Comparison of ENCODE assay signal across 21 cellular contexts in the genomic region with DNA sequence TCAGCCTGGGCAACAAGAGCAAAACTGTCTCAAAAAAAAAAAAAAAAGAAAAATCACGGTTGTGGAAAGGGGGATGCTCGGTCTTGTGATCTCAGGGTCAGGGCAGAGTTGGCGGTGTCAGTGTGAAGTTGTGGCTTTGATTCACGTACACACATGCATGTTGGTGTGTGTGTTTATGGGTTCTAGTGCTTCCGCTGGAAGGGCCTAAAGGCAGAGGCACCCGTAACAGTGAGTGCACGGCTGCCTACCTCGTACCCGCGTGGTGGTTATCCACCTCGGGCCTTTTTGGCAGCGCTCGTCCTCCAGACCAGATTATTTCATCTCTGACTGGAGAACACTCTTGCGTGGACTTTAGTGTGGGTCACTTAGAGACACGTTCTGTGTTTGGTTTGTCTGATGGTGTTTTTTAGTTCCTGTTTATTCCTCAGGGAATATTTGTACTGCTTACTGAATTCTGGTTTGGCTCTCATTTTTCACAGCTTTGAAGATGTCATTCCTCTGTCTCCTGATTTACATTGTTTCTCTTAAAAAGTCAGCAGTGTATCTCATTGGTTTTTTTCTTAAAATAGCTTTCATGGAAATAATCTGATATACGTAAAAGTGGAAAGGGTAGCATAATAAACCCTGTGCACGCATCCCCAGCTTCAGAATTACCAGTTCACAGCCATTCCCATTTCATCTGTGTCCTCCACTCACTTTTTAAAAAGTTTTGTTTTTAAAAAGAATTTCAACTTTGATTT. TPM values are rescaled to one million over a fixed set of nuclear protein-coding genes. Genes with fewer than 3 reads are reported as not detected.
DNase-seq lines count a peak whose midpoint lies in the region; ATAC-seq, FAIRE-seq and TF ChIP-seq lines count a peak whose summit lies in the region.
"Had no signal": no experiment of that assay in that cellular context is flagged by ENCODE, and none has a peak within 500 bp of the region (broad histone marks: within the 10 kb centered on the region; RNA-seq: fewer than 3 reads in every experiment).

No MANE protein-coding gene starts in this region.

- no peak for ATAC-seq in naive thymus-derived CD8-positive, alpha-beta T cell
- ATAC-seq in pancreas (no peak), GM18868 (IDR thresholded peaks at IDR 0.05; ENCODE audit: unreplicated experiment) (no peak), HG02759 (IDR thresholded peaks at IDR 0.05; ENCODE audit: unreplicated experiment) (no peak)
- ATAC-seq: body of pancreas; psoas muscle; stimulated activated naive CD8-positive, alpha-beta T cell treated with anti-CD3 and anti-CD28 coated beads, Interleukin-15, amount 100 ng/mL, for 72 hours had no signal

- H3K4me1 Mint-ChIP-seq in CD4-positive, alpha-beta memory T cell = peaks cover 53 to 76% (median 68%) of the 10 kb centered on the region in 4 donors
- H3K4me1 Mint-ChIP-seq in activated T-helper 2 cell treated with anti-CD3 and anti-CD28 coated beads, Interferon-gamma antibody, Interleukin-2, Interleukin-4, amounts not matched to agents 10 μg/mL and 5 μg/mL and 100 μg/mL, durations not matched to agents 14 hours and 24 hours and 36 hours (ENCODE audit: low read depth) = peaks cover 57% of the 10 kb centered on the region
- H3K4me1 Mint-ChIP-seq in naive thymus-derived CD8-positive, alpha-beta T cell = peaks cover 26 to 70% (median 57%) of the 10 kb centered on the region in 4 donors
- H3K4me1 Mint-ChIP-seq: nephron progenitor cell had no signal

- POLR2A ChIA-PET in CD4-positive, alpha-beta memory T cell (lab: Charles Lee; ENCODE audit: partially characterized antibody) = interaction anchor here (1.0 to 5.9 kb wide), 4 partner anchors 10 to 30 kb away, joined by 3 to 39 read pairs (median 8); partner anchors contain the start of gene ZBED4
- POLR2A ChIA-PET in HEK293 (lab: Yijun Ruan, JAX) = no interaction called here
- POLR2A ChIA-PET in naive thymus-derived CD8-positive, alpha-beta T cell (lab: Charles Lee) = interaction anchor here (0.7 to 1.2 kb wide), 3 partner anchors 15 to 517 kb away, joined by 3 to 6 read pairs (median 5); partner anchors contain the start of genes ALG12 and CRELD2

- H3K36me3 Mint-ChIP-seq in CD4-positive, alpha-beta memory T cell = peaks cover 45 to 48% of the 10 kb centered on the region in 2 donors
- H3K36me3 Mint-ChIP-seq in activated T-helper 2 cell treated with anti-CD3 and anti-CD28 coated beads, Interferon-gamma antibody, Interleukin-2, Interleukin-4, amounts not matched to agents 10 μg/mL and 5 μg/mL and 100 μg/mL, durations not matched to agents 14 hours and 24 hours and 36 hours (ENCODE audit: low read depth) = peaks cover 85% of the 10 kb centered on the region
- H3K36me3 Mint-ChIP-seq in naive thymus-derived CD8-positive, alpha-beta T cell = peaks cover 37 to 42% (median 38%) of the 10 kb centered on the region in 3 donors

- no peaks in the 10 kb centered on the region for H3K36me3 ChIP-seq in CD4-positive, alpha-beta memory T cell (ENCODE audit: insufficient read depth, low read length)
- H3K36me3 ChIP-seq in HEK293 (ENCODE audit: control insufficient read depth in 2 of 2, insufficient read depth in 1 of 2, low read length in 2 of 2) (peaks cover 6 to 23% of the 10 kb centered on the region in 2 experiments; a peak in 2 of 3 replicates), pancreas (no peaks in the 10 kb centered on the region)

- peak overlapping the region in 7 of 8 donors; percentile 45 to 72 (median 68) for H3K4me3 Mint-ChIP-seq in CD4-positive, alpha-beta memory T cell
- no peak overlapping the region for H3K4me3 Mint-ChIP-seq in activated T-helper 2 cell treated with anti-CD3 and anti-CD28 coated beads, Interferon-gamma antibody, Interleukin-2, Interleukin-4, amounts not matched to agents 10 μg/mL and 5 μg/mL and 100 μg/mL, durations not matched to agents 14 hours and 24 hours and 36 hours (ENCODE audit: low read depth)
- H3K4me3 Mint-ChIP-seq in naive thymus-derived CD8-positive, alpha-beta T cell = peak overlapping the region in 6 of 10 donors; percentile 9 to 57 (median 40)
- H3K4me3 Mint-ChIP-seq: activated CD4-positive, alpha-beta T cell treated with anti-CD3 and anti-CD28 coated beads, Interleukin-2, amount 10 ng/mL, durations not matched to agents 24 days and 14 days; nephron progenitor cell; stimulated activated naive CD8-positive, alpha-beta T cell treated with anti-CD3 and anti-CD28 coated beads, Interleukin-15, amount 100 ng/mL, for 72 hours had no signal

- peak overlapping the region; percentile 81 to 95 (median 87) for H3K27ac Mint-ChIP-seq in CD4-positive, alpha-beta memory T cell
- peak overlapping the region; percentile 69 for H3K27ac Mint-ChIP-seq in activated T-helper 2 cell treated with anti-CD3 and anti-CD28 coated beads, Interferon-gamma antibody, Interleukin-2, Interleukin-4, amounts not matched to agents 10 μg/mL and 5 μg/mL and 100 μg/mL, durations not matched to agents 14 hours and 24 hours and 36 hours
- peak overlapping the region in 8 of 10 donors; percentile 20 to 90 (median 68) for H3K27ac Mint-ChIP-seq in naive thymus-derived CD8-positive, alpha-beta T cell
- H3K27ac Mint-ChIP-seq: nephron progenitor cell; stimulated activated naive CD8-positive, alpha-beta T cell treated with anti-CD3 and anti-CD28 coated beads, Interleukin-15, amount 100 ng/mL, for 72 hours had no signal

- H3K27me3 Mint-ChIP-seq in CD4-positive, alpha-beta memory T cell = no peaks in the 10 kb centered on the region
- H3K27me3 Mint-ChIP-seq in activated T-helper 2 cell treated with anti-CD3 and anti-CD28 coated beads, Interferon-gamma antibody, Interleukin-2, Interleukin-4, amounts not matched to agents 10 μg/mL and 5 μg/mL and 100 μg/mL, durations not matched to agents 14 hours and 24 hours and 36 hours (ENCODE audit: low read depth) = no peaks in the 10 kb centered on the region
- no peaks in the 10 kb centered on the region for H3K27me3 Mint-ChIP-seq in naive thymus-derived CD8-positive, alpha-beta T cell
- H3K27me3 Mint-ChIP-seq: activated CD4-positive, alpha-beta T cell treated with anti-CD3 and anti-CD28 coated beads, Interleukin-2, amount 10 ng/mL, durations not matched to agents 24 days and 14 days; stimulated activated naive CD8-positive, alpha-beta T cell treated with anti-CD3 and anti-CD28 coated beads, Interleukin-15, amount 100 ng/mL, for 72 hours had no signal

- H3K9me3 Mint-ChIP-seq in CD4-positive, alpha-beta memory T cell = peaks cover 0 to 37% (median 25%) of the 10 kb centered on the region in 8 donors
- peaks cover 51% of the 10 kb centered on the region for H3K9me3 Mint-ChIP-seq in activated T-helper 2 cell treated with anti-CD3 and anti-CD28 coated beads, Interferon-gamma antibody, Interleukin-2, Interleukin-4, amounts not matched to agents 10 μg/mL and 5 μg/mL and 100 μg/mL, durations not matched to agents 14 hours and 24 hours and 36 hours
- H3K9me3 Mint-ChIP-seq in naive thymus-derived CD8-positive, alpha-beta T cell = peaks cover 1 to 44% (median 28%) of the 10 kb centered on the region in 9 donors

- no peaks in the 10 kb centered on the region for H3K27me3 ChIP-seq in CD4-positive, alpha-beta memory T cell (ENCODE audit: insufficient read depth, low read length)
- H3K27me3 ChIP-seq in pancreas = no peaks in the 10 kb centered on the region
- H3K27me3 ChIP-seq: body of pancreas, transverse colon had no signal

- no peak for DNase-seq in CD4-positive, alpha-beta memory T cell
- DNase-seq in activated T-helper 2 cell treated with anti-CD3 and anti-CD28 coated beads, Interferon-gamma antibody, Interleukin-2, Interleukin-4, amounts not matched to agents 10 μg/mL and 5 μg/mL and 100 μg/mL, durations not matched to agents 14 hours and 24 hours and 36 hours (ENCODE audit: low spot score) = no peak
- no peak for DNase-seq in naive thymus-derived CD8-positive, alpha-beta T cell
- DNase-seq in pancreas (no peak), NCI-H1417 treated with DMSO at 0.1 percent for 48 hours (lab: John Stamatoyannopoulos, UW) (no peak)
- DNase-seq: activated CD4-positive, alpha-beta T cell treated with anti-CD3 and anti-CD28 coated beads, Interleukin-2, amount 10 ng/mL, durations not matched to agents 24 days and 14 days; mesendoderm; NCI-H1436 treated with DMSO at 0.1 percent for 48 hours; NCI-H69; nephron progenitor cell; psoas muscle; stimulated activated CD4-positive, alpha-beta T cell treated with anti-CD3 and anti-CD28 coated beads, Interleukin-2, amount 100 ng/mL, for 24 hours; stimulated activated naive CD8-positive, alpha-beta T cell treated with anti-CD3 and anti-CD28 coated beads, Interleukin-15, amount 100 ng/mL, for 72 hours; transverse colon had no signal

- intact Hi-C loops in CD4-positive, alpha-beta memory T cell (cut with micrococcal nuclease) = no loop called here
- intact Hi-C loops in activated T-helper 2 cell treated with anti-CD3 and anti-CD28 coated beads, Interferon-gamma antibody, Interleukin-2, Interleukin-4, amounts not matched to agents 10 μg/mL and 5 μg/mL and 100 μg/mL, durations not matched to agents 14 hours and 24 hours and 36 hours (cut with micrococcal nuclease) = loop anchor here (5.0 kb wide), 1 partner anchor 42 kb away; the partner anchor contains the start of gene BRD1
- intact Hi-C loops in pancreas (cut with DNase I) = loop anchor here in 1 of 3 donors (10.0 kb wide), 1 partner anchor 46 kb away; the partner anchor contains the start of genes ALG12 and CRELD2

- CTCF ChIA-PET in CD4-positive, alpha-beta memory T cell (lab: Charles Lee; ENCODE audit: partially characterized antibody) = interaction anchor here (1.8 to 2.1 kb wide), 2 partner anchors 43 to 102 kb away, joined by 4 read pairs; no protein-coding TSS in a partner anchor
- CTCF ChIA-PET in HEK293 (lab: Yijun Ruan, JAX) = interaction anchor here (1.1 kb wide), 1 partner anchor 14 kb away, joined by 4 read pairs; no protein-coding TSS in a partner anchor

- no peaks in the 10 kb centered on the region for H3K9me3 ChIP-seq in CD4-positive, alpha-beta memory T cell (ENCODE audit: control insufficient read depth in 1 of 2, low read length in 2 of 2)
- H3K9me3 ChIP-seq in HEK293 (ENCODE audit: control insufficient read depth, insufficient read depth, low read depth, low read length) = peaks cover 2% of the 10 kb centered on the region; the same call in 1 of the 2 replicates
- H3K9me3 ChIP-seq in pancreas = no peaks in the 10 kb centered on the region
- H3K9me3 ChIP-seq: body of pancreas had no signal

- 90 to 92% methylated on average over 17 of the region's 17 CpGs for WGBS in pancreas, 2 donors

- no peak overlapping the region for H3K27ac ChIP-seq in CD4-positive, alpha-beta memory T cell (ENCODE audit: low read depth, low read length)
- H3K27ac ChIP-seq in HEK293 (ENCODE audit: extremely low read depth, low read depth, low read length) (no peak overlapping the region), pancreas (no peak overlapping the region)
- H3K27ac ChIP-seq: body of pancreas, psoas muscle, transverse colon had no signal

- FAIRE-seq in pancreas (lab: Jason Lieb, UNC) = no peak
- FAIRE-seq: colon, TTC549 had no signal

- H3K4me1 ChIP-seq in CD4-positive, alpha-beta memory T cell (ENCODE audit: insufficient read depth, low read length) = peaks cover 56% of the 10 kb centered on the region
- H3K4me1 ChIP-seq in HEK293 (ENCODE audit: control insufficient read depth, insufficient read depth, low read length) = no peaks in the 10 kb centered on the region
- no peaks in the 10 kb centered on the region for H3K4me1 ChIP-seq in pancreas
- H3K4me1 ChIP-seq: body of pancreas, HAP-1, psoas muscle, transverse colon had no signal

- TF ChIP-seq CTCF in HEK293 (tag by site-specific recombination; IDR thresholded peaks at IDR 0.05) = no peak
- TF ChIP-seq CTCF in pancreas (IDR thresholded peaks at IDR 0.05) = no peak

- no peak overlapping the region for H3K4me3 ChIP-seq in CD4-positive, alpha-beta memory T cell (ENCODE audit: low read length in 2 of 2)
- H3K4me3 ChIP-seq in HEK293 (ENCODE audit: low read depth, low read length) (no peak overlapping the region), pancreas (no peak overlapping the region)
- H3K4me3 ChIP-seq: body of pancreas, HAP-1, psoas muscle, transverse colon had no signal

RNA-seq across cellular contexts. Expression of gene ZBED4, which starts 15.6 kb away (rescaled TPM):
- 10 to 100 TPM; 17.7 to 18.6 TPM for total RNA-seq in CD4-positive, alpha-beta memory T cell
- 10 to 100 TPM in 1 of 2 donors, 1 to 10 TPM in 1; 6.7 to 10.0 TPM for polyA plus RNA-seq in CD4-positive, alpha-beta memory T cell
- 25.2 and 25.6 TPM in 2 replicates for total RNA-seq in activated T-helper 2 cell treated with anti-CD3 and anti-CD28 coated beads, Interferon-gamma antibody, Interleukin-2, Interleukin-4, amounts not matched to agents 10 μg/mL and 5 μg/mL and 100 μg/mL, durations not matched to agents 14 hours and 24 hours and 36 hours
- total RNA-seq in naive thymus-derived CD8-positive, alpha-beta T cell = 10 to 100 TPM; 17.6 to 18.1 TPM
- 10 to 100 TPM in 1 of 3 donors, 1 to 10 TPM in 2; 5.5 to 11.4 (median 8.1) TPM for polyA plus RNA-seq in naive thymus-derived CD8-positive, alpha-beta T cell
- 1 to 10 TPM; 3.7 to 7.2 (median 5.5) TPM for total RNA-seq in pancreas
- 1 to 10 TPM; 2.4 to 3.2 TPM for polyA plus RNA-seq in pancreas

RNA-seq across cellular contexts. Expression of gene BRD1, which starts 41.6 kb away (rescaled TPM):
- 10 to 100 TPM; 84.0 to 88.1 TPM for total RNA-seq in CD4-positive, alpha-beta memory T cell
- polyA plus RNA-seq in CD4-positive, alpha-beta memory T cell = 1 to 10 TPM in 1 of 2 donors, under 1 TPM in 1; 0.94 to 5.1 TPM
- 41.3 and 46.2 TPM in 2 replicates for total RNA-seq in activated T-helper 2 cell treated with anti-CD3 and anti-CD28 coated beads, Interferon-gamma antibody, Interleukin-2, Interleukin-4, amounts not matched to agents 10 μg/mL and 5 μg/mL and 100 μg/mL, durations not matched to agents 14 hours and 24 hours and 36 hours
- 10 to 100 TPM; 80.9 to 86.8 TPM for total RNA-seq in naive thymus-derived CD8-positive, alpha-beta T cell
- polyA plus RNA-seq in naive thymus-derived CD8-positive, alpha-beta T cell = 1 to 10 TPM; 1.9 to 3.7 (median 2.2) TPM
- 10 to 100 TPM; 14.0 to 23.6 (median 15.8) TPM for total RNA-seq in pancreas
- polyA plus RNA-seq in pancreas = 10 to 100 TPM; 19.7 to 26.3 TPM

RNA-seq across cellular contexts. Expression of gene ALG12, which starts 49.0 kb away (rescaled TPM):
- total RNA-seq in CD4-positive, alpha-beta memory T cell = 10 to 100 TPM; 19.6 to 27.2 TPM
- polyA plus RNA-seq in CD4-positive, alpha-beta memory T cell = 10 to 100 TPM; 16.9 to 19.0 TPM
- total RNA-seq in activated T-helper 2 cell treated with anti-CD3 and anti-CD28 coated beads, Interferon-gamma antibody, Interleukin-2, Interleukin-4, amounts not matched to agents 10 μg/mL and 5 μg/mL and 100 μg/mL, durations not matched to agents 14 hours and 24 hours and 36 hours = 15.5 and 16.5 TPM in 2 replicates
- 10 to 100 TPM; 20.3 to 23.6 TPM for total RNA-seq in naive thymus-derived CD8-positive, alpha-beta T cell
- 10 to 100 TPM; 10.8 to 17.0 (median 16.9) TPM for polyA plus RNA-seq in naive thymus-derived CD8-positive, alpha-beta T cell
- total RNA-seq in pancreas = 10 to 100 TPM in 4 of 6 donors, 1 to 10 TPM in 2; 7.4 to 13.1 (median 12.1) TPM
- 1 to 10 TPM; 7.1 to 8.6 TPM for polyA plus RNA-seq in pancreas

RNA-seq across cellular contexts. Expression of gene CRELD2, which starts 49.2 kb away (rescaled TPM):
- 10 to 100 TPM; 36.0 to 36.2 TPM for total RNA-seq in CD4-positive, alpha-beta memory T cell
- 10 to 100 TPM; 40.2 to 46.1 TPM for polyA plus RNA-seq in CD4-positive, alpha-beta memory T cell
- 49.9 and 52.9 TPM in 2 replicates for total RNA-seq in activated T-helper 2 cell treated with anti-CD3 and anti-CD28 coated beads, Interferon-gamma antibody, Interleukin-2, Interleukin-4, amounts not matched to agents 10 μg/mL and 5 μg/mL and 100 μg/mL, durations not matched to agents 14 hours and 24 hours and 36 hours
- total RNA-seq in naive thymus-derived CD8-positive, alpha-beta T cell = 10 to 100 TPM; 22.1 to 28.0 TPM
- 10 to 100 TPM; 35.8 to 43.6 (median 37.0) TPM for polyA plus RNA-seq in naive thymus-derived CD8-positive, alpha-beta T cell
- 10 to 100 TPM; 37.2 to 61.9 (median 54.1) TPM for total RNA-seq in pancreas
- 10 to 100 TPM; 51.1 to 56.4 TPM for polyA plus RNA-seq in pancreas
